ENCODE assay signal across 8 cellular contexts in the genomic region with DNA sequence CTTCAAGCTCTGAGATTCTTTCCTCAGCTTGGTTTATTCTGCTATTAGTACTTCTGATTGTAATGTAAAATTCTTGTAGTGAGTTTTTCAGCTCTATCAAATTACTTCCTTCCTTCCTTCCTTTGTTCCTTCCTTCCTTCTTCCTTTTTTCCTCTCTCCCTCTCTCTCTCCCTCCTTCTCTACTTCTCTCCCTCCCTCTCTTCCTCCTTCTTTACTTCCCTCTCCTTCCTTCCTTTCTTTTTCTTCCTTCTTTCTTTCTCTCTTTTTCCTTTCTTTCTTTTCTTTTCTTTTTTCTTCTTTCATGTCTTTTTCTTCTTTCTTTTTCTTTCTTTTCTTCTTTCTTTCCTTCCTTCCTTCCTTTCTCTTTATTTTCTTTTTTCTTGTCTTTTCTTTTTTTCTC.
"Had no signal": no experiment of that assay in that cellular context is flagged by ENCODE, and none has a peak within 500 bp of the region (broad histone marks: within the 10 kb centered on the region; RNA-seq: fewer than 3 reads in every experiment).

No MANE protein-coding gene starts in this region.

- DNase-seq: GDM1, GF-D8 had no signal

- ATAC-seq: GM12878 had no signal

- H3K4me3 ChIP-seq: GM12878 had no signal

- FAIRE-seq: G401.6, GM12878, GM12891, GM12892, GM18507, GM19239 had no signal
